In the genomic region with DNA sequence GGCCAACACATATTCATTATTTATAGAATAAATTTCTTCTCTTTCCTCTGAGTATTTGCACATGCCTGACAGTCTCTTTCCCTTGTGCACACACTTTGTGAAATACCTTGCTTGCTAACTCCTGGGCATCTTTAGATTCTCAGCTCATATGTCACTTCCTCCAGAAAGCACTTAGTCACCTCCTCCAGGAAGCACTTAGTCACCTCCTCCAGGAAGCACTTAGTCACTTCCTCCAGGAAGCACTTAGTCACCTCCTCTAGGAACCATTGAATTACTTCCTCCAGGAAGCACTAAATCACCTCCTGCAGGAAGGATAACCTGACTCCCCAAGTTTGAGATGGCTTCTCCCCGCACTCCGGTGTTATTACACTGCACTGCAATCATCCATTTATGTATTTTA, we compare ENCODE assay signal across 27 cellular contexts.
DNase-seq lines count a peak whose midpoint lies in the region; ATAC-seq, FAIRE-seq and TF ChIP-seq lines count a peak whose summit lies in the region.
"Had no signal": no experiment of that assay in that cellular context is flagged by ENCODE, and none has a peak within 500 bp of the region (broad histone marks: within the 10 kb centered on the region; RNA-seq: fewer than 3 reads in every experiment).

No MANE protein-coding gene starts in this region.

- FAIRE-seq in bronchial epithelial cell (lab: Jason Lieb, UNC) = no peak

- H3K27me3 ChIP-seq in bronchial epithelial cell (ENCODE audit: control insufficient read depth, insufficient read depth, low read length) = no peaks in the 10 kb centered on the region
- H3K27me3 ChIP-seq: ascending aorta, foreskin keratinocyte, neural progenitor cell, upper lobe of right lung had no signal

- no peaks in the 10 kb centered on the region for H3K36me3 ChIP-seq in bronchial epithelial cell (ENCODE audit: control insufficient read depth, insufficient read depth, low read length)
- H3K36me3 ChIP-seq: ascending aorta, neural progenitor cell, upper lobe of right lung had no signal

- no peak for TF ChIP-seq CTCF in bronchial epithelial cell (IDR thresholded peaks at IDR 0.05; ENCODE audit: insufficient read depth, low read length, severe bottlenecking)

- DNase-seq in DMS153 (lab: John Stamatoyannopoulos, UW) (peak; percentile 10), DMS153 treated with DMSO at 0.1 percent for 48 hours (lab: John Stamatoyannopoulos, UW; ENCODE audit: unreplicated experiment) (no peak), ELR (ENCODE audit: low read depth) (peak; percentile 2), NAMALWA (ENCODE audit: low spot score) (peak; percentile 8), bronchial epithelial cell (ENCODE audit: low read depth) (peak; percentile 4), hippocampal formation (lab: John Stamatoyannopoulos, UW) (no peak)
- DNase-seq: activated CD8-positive, alpha-beta memory T cell treated with anti-CD3 and anti-CD28 coated beads, Interleukin-2, amount 50 U/mL, for 48 hours; CD4-positive, CD25-positive, alpha-beta regulatory T cell; cortex of kidney; foreskin keratinocyte; NCI-H1436 treated with DMSO at 0.1 percent for 48 hours; NCI-H510A treated with DMSO at 0.1 percent for 48 hours; right cardiac atrium; SIG-M5; stimulated activated CD4-positive, alpha-beta T cell treated with anti-CD3 and anti-CD28 coated beads, Interleukin-12 subunit alpha, Interleukin-12 subunit beta, amount 100 ng/mL, for 4 hours; stimulated activated CD4-positive, alpha-beta T cell treated with anti-CD3 and anti-CD28 coated beads, Interleukin-4, amount 100 ng/mL, for 1 hour; substantia nigra; T-helper 9 cell; upper lobe of right lung had no signal

- no peak overlapping the region for H3K4me3 ChIP-seq in bronchial epithelial cell (ENCODE audit: low read depth, low read length)
- H3K4me3 ChIP-seq: ascending aorta, neural progenitor cell, upper lobe of right lung had no signal

- ATAC-seq in HG03565 (IDR thresholded peaks at IDR 0.05; ENCODE audit: unreplicated experiment) (no peak), HG02610 (IDR thresholded peaks at IDR 0.05; ENCODE audit: unreplicated experiment) (no peak)
- ATAC-seq: activated T-helper 17 cell treated with anti-CD3 and anti-CD28 coated beads, Interleukin-2, amount 50 U/mL, for 72 hours; esophagus mucosa; foreskin keratinocyte; Panc1; right cardiac atrium; upper lobe of right lung; WTC11 had no signal

Comparison
In these comparisons a context has a peak if more than half of its experiments do, and no peak if none do; other contexts are left out.
1. DNase-seq: peak in DMS153 (single experiment), ELR (single experiment), NAMALWA (single experiment) and bronchial epithelial cell (single experiment); none in DMS153 treated with DMSO at 0.1 percent for 48 hours (single experiment) and hippocampal formation (0 of 2).